In the genomic region with DNA sequence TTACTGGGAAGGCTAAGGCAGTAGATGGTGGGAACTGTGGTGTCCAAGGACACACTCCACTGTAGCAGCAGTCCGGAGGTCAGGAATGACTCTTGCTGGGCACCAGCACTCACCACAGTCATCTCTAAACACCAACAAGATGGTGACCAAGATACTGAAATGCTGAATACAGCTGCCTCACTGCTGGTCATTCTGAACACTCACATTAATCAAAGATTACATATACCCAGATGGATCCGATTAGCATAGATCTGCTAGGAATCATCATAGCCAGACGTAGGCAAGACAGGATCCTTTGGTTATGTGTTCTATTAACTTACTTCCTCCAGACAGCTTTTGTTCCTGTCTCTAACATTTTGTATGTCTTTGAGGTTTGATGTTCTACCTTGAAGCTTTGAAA, we compare ENCODE assay signal across 1 cellular context.
TF ChIP-seq lines count a peak whose summit lies in the region.

No MANE protein-coding gene starts in this region.

TF ChIP-seq in SK-N-SH, 30 proteins besides CTCF, POLR2A, EP300 and RAD21 (continued from another document):
- TF ChIP-seq, protein P1, sequence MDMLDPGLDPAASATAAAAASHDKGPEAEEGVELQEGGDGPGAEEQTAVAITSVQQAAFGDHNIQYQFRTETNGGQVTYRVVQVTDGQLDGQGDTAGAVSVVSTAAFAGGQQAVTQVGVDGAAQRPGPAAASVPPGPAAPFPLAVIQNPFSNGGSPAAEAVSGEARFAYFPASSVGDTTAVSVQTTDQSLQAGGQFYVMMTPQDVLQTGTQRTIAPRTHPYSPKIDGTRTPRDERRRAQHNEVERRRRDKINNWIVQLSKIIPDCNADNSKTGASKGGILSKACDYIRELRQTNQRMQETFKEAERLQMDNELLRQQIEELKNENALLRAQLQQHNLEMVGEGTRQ (IDR thresholded peaks at IDR 0.05; ENCODE audit: borderline replicate concordance, low read depth, low read length) = no peak
- TF ChIP-seq, protein P2, sequence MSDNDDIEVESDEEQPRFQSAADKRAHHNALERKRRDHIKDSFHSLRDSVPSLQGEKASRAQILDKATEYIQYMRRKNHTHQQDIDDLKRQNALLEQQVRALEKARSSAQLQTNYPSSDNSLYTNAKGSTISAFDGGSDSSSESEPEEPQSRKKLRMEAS (IDR thresholded peaks at IDR 0.05; ENCODE audit: low read depth) = 0 out of 2 replicates have a peak, but pooled peaks have one; percentile 31
- TF ChIP-seq YY1 (IDR thresholded peaks at IDR 0.05; ENCODE audit: low read depth) (no peak), GABPA (IDR thresholded peaks at IDR 0.05; ENCODE audit: low read depth) (no peak), PBX3 (IDR thresholded peaks at IDR 0.05) (peak; percentile 91), FOXJ3 (CRISPR knock-in tag; IDR thresholded peaks at IDR 0.05) (no peak), RFX5 (IDR thresholded peaks at IDR 0.05; ENCODE audit: low read length) (no peak), FOSL2 (IDR thresholded peaks at IDR 0.05; ENCODE audit: borderline replicate concordance, low read depth) (peak; percentile 18; the same call in 1 of the 2 replicates), GATA2 (CRISPR knock-in tag; IDR thresholded peaks at IDR 0.05) (peak; percentile 69)
TF ChIP-seq in SK-N-SH: peak in this region for 11.
